1 cellular context compared by ENCODE assay signal in the genomic region with DNA sequence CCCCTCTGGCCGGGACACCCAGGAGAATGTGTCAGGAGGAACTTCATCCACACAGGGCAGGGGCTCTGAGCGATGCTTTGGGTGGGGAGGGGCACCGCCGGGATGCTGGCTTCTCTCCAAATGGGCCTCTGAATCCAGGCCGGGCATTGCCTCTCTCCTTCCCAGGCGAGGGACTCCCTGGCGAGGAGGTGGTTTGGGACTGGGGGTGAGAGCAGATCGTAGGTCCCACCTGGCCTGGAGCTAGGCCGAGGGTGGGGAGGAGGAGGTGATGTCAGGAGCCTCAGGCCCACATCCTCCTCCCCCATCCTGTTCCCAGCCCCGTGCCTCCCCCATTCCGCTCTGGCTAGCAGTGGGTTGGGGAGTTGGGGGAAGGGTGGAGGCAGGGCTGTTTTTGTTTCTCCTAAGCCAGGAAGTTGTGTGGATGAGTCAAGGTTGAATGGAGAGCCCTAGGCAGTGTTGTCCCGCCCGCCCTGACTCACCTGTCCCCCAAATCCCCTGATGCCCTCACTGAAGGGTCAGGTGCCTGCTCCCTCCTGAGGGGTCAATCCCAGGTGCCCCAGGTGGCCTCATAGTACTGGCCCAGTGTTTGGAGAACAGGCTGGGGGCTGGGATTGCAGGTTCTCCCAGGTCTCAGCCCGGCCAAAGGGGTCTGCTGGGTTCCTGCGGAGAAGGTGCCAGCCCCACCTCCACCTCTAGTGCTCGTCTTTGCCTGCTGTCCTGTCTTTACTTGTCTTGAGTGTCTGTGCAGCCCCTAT.
TF ChIP-seq lines count a peak whose summit lies in the region.

No MANE protein-coding gene starts in this region.

TF ChIP-seq in SK-N-SH treated with all-trans-retinoic acid at 6 μM for 48 hours, 23 proteins besides CTCF, POLR2A, EP300 and RAD21 (continued from another document):
- TF ChIP-seq, protein P1, sequence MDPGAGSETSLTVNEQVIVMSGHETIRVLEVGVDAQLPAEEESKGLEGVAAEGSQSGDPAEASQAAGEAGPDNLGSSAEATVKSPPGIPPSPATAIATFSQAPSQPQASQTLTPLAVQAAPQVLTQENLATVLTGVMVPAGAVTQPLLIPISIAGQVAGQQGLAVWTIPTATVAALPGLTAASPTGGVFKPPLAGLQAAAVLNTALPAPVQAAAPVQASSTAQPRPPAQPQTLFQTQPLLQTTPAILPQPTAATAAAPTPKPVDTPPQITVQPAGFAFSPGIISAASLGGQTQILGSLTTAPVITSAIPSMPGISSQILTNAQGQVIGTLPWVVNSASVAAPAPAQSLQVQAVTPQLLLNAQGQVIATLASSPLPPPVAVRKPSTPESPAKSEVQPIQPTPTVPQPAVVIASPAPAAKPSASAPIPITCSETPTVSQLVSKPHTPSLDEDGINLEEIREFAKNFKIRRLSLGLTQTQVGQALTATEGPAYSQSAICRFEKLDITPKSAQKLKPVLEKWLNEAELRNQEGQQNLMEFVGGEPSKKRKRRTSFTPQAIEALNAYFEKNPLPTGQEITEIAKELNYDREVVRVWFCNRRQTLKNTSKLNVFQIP (CRISPR knock-in tag; IDR thresholded peaks at IDR 0.05; ENCODE audit: borderline replicate concordance, low read depth): no peak
- TF ChIP-seq ZFP30 (CRISPR knock-in tag; IDR thresholded peaks at IDR 0.05) (no peak), ESRRG (CRISPR knock-in tag; IDR thresholded peaks at IDR 0.05) (no peak), ZNF8 (CRISPR knock-in tag; IDR thresholded peaks at IDR 0.05) (no peak)
